ENCODE assay signal across 27 cellular contexts in the genomic region with DNA sequence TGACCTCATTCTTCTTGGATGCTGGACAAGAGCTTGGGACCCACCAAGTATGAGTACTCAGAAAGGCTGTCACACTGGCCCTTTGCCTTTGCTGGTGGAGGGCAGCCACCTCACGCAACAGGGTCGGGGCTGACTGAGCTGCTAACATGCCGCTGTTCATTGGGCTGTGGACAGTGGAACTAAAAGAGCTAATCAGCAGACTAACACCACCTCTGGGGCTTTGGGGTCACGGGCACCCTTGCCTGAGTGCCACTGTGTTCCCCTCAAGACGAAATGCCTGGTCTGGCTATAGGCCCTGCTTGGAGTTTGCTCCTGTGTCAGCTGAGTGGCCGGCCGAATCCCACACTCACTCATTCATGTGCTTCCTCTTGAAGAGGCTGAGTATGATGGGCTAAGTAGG.
"Had no signal": no experiment of that assay in that cellular context is flagged by ENCODE, and none has a peak within 500 bp of the region (broad histone marks: within the 10 kb centered on the region; RNA-seq: fewer than 3 reads in every experiment).

No MANE protein-coding gene starts in this region.

- H3K27me3 ChIP-seq: ascending aorta, body of pancreas, MG63 had no signal

- ATAC-seq: activated naive CD4-positive, alpha-beta T cell treated with anti-CD3 and anti-CD28 coated beads, Interleukin-2, amount 50 U/mL, for 72 hours; activated naive CD8-positive, alpha-beta T cell treated with anti-CD3 and anti-CD28 coated beads, Interleukin-2, amount 50 U/mL, for 24 hours; activated T-cell treated with anti-CD3 and anti-CD28 coated beads, Interleukin-2, amount 50 U/mL, for 4 hours; body of pancreas; T-cell had no signal

- DNase-seq: activated B cell treated with CpG ODN at 0.5 μM for 24 hours; activated CD4-positive, alpha-beta memory T cell treated with anti-CD3 and anti-CD28 coated beads for 36 hours; activated CD4-positive, alpha-beta T cell treated with anti-CD3 and anti-CD28 coated beads for 1 hour; activated CD4-positive, alpha-beta T cell treated with anti-CD3 and anti-CD28 coated beads, Interleukin-2, amount 10 ng/mL, durations not matched to agents 24 days and 14 days; activated CD8-positive, alpha-beta memory T cell treated with anti-CD3 and anti-CD28 coated beads for 24 hours; activated effector memory CD4-positive, alpha-beta T cell treated with anti-CD3 and anti-CD28 coated beads, Interleukin-2, amount 50 U/mL, for 16 hours; activated naive CD4-positive, alpha-beta T cell treated with Interleukin-2 at 50 U/mL for 16 hours; activated naive CD8-positive, alpha-beta T cell treated with anti-CD3 and anti-CD28 coated beads, Interleukin-2, amount 50 U/mL, for 24 hours; activated T-cell treated with anti-CD3 and anti-CD28 coated beads, Interleukin-2, amount 50 U/mL, for 4 hours; amniotic stem cell; body of pancreas; MG63; MV-4-11; NCI-H1092 treated with DMSO at 0.1 percent for 48 hours; NCI-H1417 treated with DMSO at 0.1 percent for 48 hours; NCI-H1694; NCI-H2029 treated with DMSO at 0.1 percent for 48 hours; NCI-H446; NCI-H524; PC-9; T-cell; T-helper 2 cell; T1000 had no signal

- H3K36me3 ChIP-seq: ascending aorta, MG63 had no signal

- H3K4me3 Mint-ChIP-seq: activated B cell treated with CpG ODN at 0.5 μM for 24 hours; activated CD4-positive, alpha-beta memory T cell treated with anti-CD3 and anti-CD28 coated beads for 36 hours; activated CD4-positive, alpha-beta T cell treated with anti-CD3 and anti-CD28 coated beads, Interleukin-2, amount 10 ng/mL, durations not matched to agents 24 days and 14 days; activated naive CD8-positive, alpha-beta T cell treated with anti-CD3 and anti-CD28 coated beads, Interleukin-2, amount 50 U/mL, for 24 hours; activated T-cell treated with anti-CD3 and anti-CD28 coated beads, Interleukin-2, amount 50 U/mL, for 4 hours; T-cell had no signal

- H3K9me3 ChIP-seq: ascending aorta, body of pancreas, MG63 had no signal

- H3K27ac ChIP-seq: ascending aorta, body of pancreas, PC-9, SK-N-MC had no signal

- H3K36me3 Mint-ChIP-seq: activated CD4-positive, alpha-beta memory T cell treated with anti-CD3 and anti-CD28 coated beads for 36 hours; activated naive CD4-positive, alpha-beta T cell treated with anti-CD3 and anti-CD28 coated beads, Interleukin-2, amount 50 U/mL, for 72 hours; T-cell had no signal

- FAIRE-seq: TTC549 had no signal

- H3K9me3 Mint-ChIP-seq: activated B cell treated with CpG ODN at 0.5 μM for 24 hours; activated CD4-positive, alpha-beta memory T cell treated with anti-CD3 and anti-CD28 coated beads for 36 hours; activated CD4-positive, alpha-beta T cell treated with anti-CD3 and anti-CD28 coated beads, Interleukin-2, amount 10 ng/mL, durations not matched to agents 24 days and 14 days; activated naive CD8-positive, alpha-beta T cell treated with anti-CD3 and anti-CD28 coated beads, Interleukin-2, amount 50 U/mL, for 24 hours; activated T-cell treated with anti-CD3 and anti-CD28 coated beads, Interleukin-2, amount 50 U/mL, for 4 hours; T-cell had no signal

- H3K4me1 ChIP-seq: ascending aorta, body of pancreas had no signal

- H3K27me3 Mint-ChIP-seq: activated B cell treated with CpG ODN at 0.5 μM for 24 hours; activated CD4-positive, alpha-beta memory T cell treated with anti-CD3 and anti-CD28 coated beads for 36 hours; activated CD4-positive, alpha-beta T cell treated with anti-CD3 and anti-CD28 coated beads, Interleukin-2, amount 10 ng/mL, durations not matched to agents 24 days and 14 days had no signal

- H3K27ac Mint-ChIP-seq: activated B cell treated with CpG ODN at 0.5 μM for 24 hours; activated CD4-positive, alpha-beta memory T cell treated with anti-CD3 and anti-CD28 coated beads for 36 hours; activated CD4-positive, alpha-beta T cell treated with anti-CD3 and anti-CD28 coated beads, Interleukin-2, amount 10 ng/mL, durations not matched to agents 24 days and 14 days; activated naive CD4-positive, alpha-beta T cell treated with anti-CD3 and anti-CD28 coated beads, Interleukin-2, amount 50 U/mL, for 72 hours; activated naive CD8-positive, alpha-beta T cell treated with anti-CD3 and anti-CD28 coated beads, Interleukin-2, amount 50 U/mL, for 24 hours; T-cell had no signal

- H3K4me1 Mint-ChIP-seq: activated B cell treated with CpG ODN at 0.5 μM for 24 hours; activated CD4-positive, alpha-beta T cell treated with anti-CD3 and anti-CD28 coated beads, Interleukin-2, amount 10 ng/mL, durations not matched to agents 24 days and 14 days; activated naive CD8-positive, alpha-beta T cell treated with anti-CD3 and anti-CD28 coated beads, Interleukin-2, amount 50 U/mL, for 24 hours; T-cell had no signal

- H3K4me3 ChIP-seq: ascending aorta, body of pancreas, MG63, PC-9, SK-N-MC had no signal
